In genomic region chr5:137186759-137187461, GRCh38 we compare ENCODE assay signal across 12 cellular contexts.
DNase-seq lines count a peak whose midpoint lies in the region; ATAC-seq, FAIRE-seq and TF ChIP-seq lines count a peak whose summit lies in the region.
"Had no signal": no experiment of that assay in that cellular context is flagged by ENCODE, and none has a peak within 500 bp of the region (broad histone marks: within the 10 kb centered on the region; RNA-seq: fewer than 3 reads in every experiment).

No MANE protein-coding gene starts in this region.

- peak; percentile 82 for DNase-seq in GM04504 (ENCODE audit: low read depth)
- peak; percentile 91 for DNase-seq in astrocyte (ENCODE audit: low read depth)
- peak; percentile 26 for DNase-seq in left ventricle myocardium inferior
- DNase-seq in smooth muscle cell (lab: John Stamatoyannopoulos, UW; ENCODE audit: unreplicated experiment) = no peak
- no peak for DNase-seq in NCI-H1436 (lab: John Stamatoyannopoulos, UW)
- no peak for DNase-seq in amygdala (lab: John Stamatoyannopoulos, UW)
- DNase-seq: activated CD8-positive, alpha-beta memory T cell treated with anti-CD3 and anti-CD28 coated beads, Interleukin-2, amount 50 U/mL, for 4 hours; NCI-H446 treated with DMSO at 0.1 percent for 48 hours; stimulated activated CD4-positive, alpha-beta T cell treated with anti-CD3 and anti-CD28 coated beads, Interleukin-2, amount 100 ng/mL, for 24 hours had no signal

- H3K9ac ChIP-seq in astrocyte (ENCODE audit: low read length) (no peak overlapping the region), smooth muscle cell (ENCODE audit: low read depth) (no peak overlapping the region)

- H3K4me1 ChIP-seq in astrocyte (ENCODE audit: insufficient read depth, low read length) (peaks cover 18% of the 10 kb centered on the region), left ventricle myocardium inferior (no peaks in the 10 kb centered on the region), smooth muscle cell (ENCODE audit: low read depth) (peaks cover 12% of the 10 kb centered on the region)

- H3K79me2 ChIP-seq in astrocyte (ENCODE audit: insufficient read depth, low read length) = no peaks in the 10 kb centered on the region
- H3K79me2 ChIP-seq in smooth muscle cell (ENCODE audit: low read depth) = no peaks in the 10 kb centered on the region

- H3K36me3 ChIP-seq in astrocyte (ENCODE audit: insufficient read depth, low read length) (no peaks in the 10 kb centered on the region), left ventricle myocardium inferior (no peaks in the 10 kb centered on the region), smooth muscle cell (ENCODE audit: low read depth) (no peaks in the 10 kb centered on the region)

- no peak overlapping the region for H2AFZ ChIP-seq in astrocyte (ENCODE audit: low read depth, low read length)
- H2AFZ ChIP-seq in smooth muscle cell (ENCODE audit: low read depth) = no peak overlapping the region

- H3F3A ChIP-seq in smooth muscle cell (ENCODE audit: low read depth) = peaks cover 8% of the 10 kb centered on the region

- H3K4me1 Mint-ChIP-seq in astrocyte (ENCODE audit: low read depth, unreplicated experiment) = peaks cover 25% of the 10 kb centered on the region

- no peak overlapping the region for H3K4me3 Mint-ChIP-seq in astrocyte (ENCODE audit: unreplicated experiment)

- H3K9me3 ChIP-seq in astrocyte (ENCODE audit: insufficient read depth, low read depth, low read length) (no peaks in the 10 kb centered on the region), left ventricle myocardium inferior (replicated peaks) (no peaks in the 10 kb centered on the region), smooth muscle cell (replicated peaks; ENCODE audit: low read depth) (no peaks in the 10 kb centered on the region)

- WGBS in smooth muscle cell (ENCODE audit: low lambda C conversion rate) = 38% methylated on average over 5 of the region's 5 CpGs

- peak overlapping the region; percentile 39 for H3K27ac ChIP-seq in astrocyte (ENCODE audit: low read depth, low read length)
- peak overlapping the region; percentile 27 for H3K27ac ChIP-seq in left ventricle myocardium inferior (replicated peaks)
- peak overlapping the region; percentile 77 for H3K27ac ChIP-seq in smooth muscle cell (ENCODE audit: low read depth)

- no peaks in the 10 kb centered on the region for H3K9me3 Mint-ChIP-seq in astrocyte (ENCODE audit: unreplicated experiment)

- H3K36me3 Mint-ChIP-seq in astrocyte (ENCODE audit: low read depth, unreplicated experiment) = no peaks in the 10 kb centered on the region

- peaks cover 12% of the 10 kb centered on the region for H3K27me3 Mint-ChIP-seq in astrocyte (ENCODE audit: low read depth, unreplicated experiment)

- H3K27me3 ChIP-seq in astrocyte (ENCODE audit: insufficient read depth, low read length) (no peaks in the 10 kb centered on the region), left ventricle myocardium inferior (ENCODE audit: low read depth) (peaks cover 10% of the 10 kb centered on the region), smooth muscle cell (ENCODE audit: low read depth) (no peaks in the 10 kb centered on the region)

- no peak for TF ChIP-seq CTCF in astrocyte (IDR thresholded peaks at IDR 0.05; ENCODE audit: insufficient read depth, low read depth, low read length)
- no peak for TF ChIP-seq CTCF in left ventricle myocardium inferior (IDR thresholded peaks at IDR 0.05; ENCODE audit: borderline replicate concordance)
- TF ChIP-seq CTCF in smooth muscle cell (IDR thresholded peaks at IDR 0.05; ENCODE audit: borderline replicate concordance, insufficient read depth, poor library complexity, severe bottlenecking) = no peak

- H4K20me1 ChIP-seq in astrocyte (ENCODE audit: insufficient read depth, low read length) = peaks cover 24% of the 10 kb centered on the region
- no peaks in the 10 kb centered on the region for H4K20me1 ChIP-seq in smooth muscle cell (ENCODE audit: low read depth)

- intact Hi-C loops in left ventricle myocardium inferior (cut with micrococcal nuclease) = no loop called here

- peak overlapping the region; percentile 60 for H3K27ac Mint-ChIP-seq in astrocyte (ENCODE audit: unreplicated experiment)

- ATAC-seq in GM21825 (IDR thresholded peaks at IDR 0.05; ENCODE audit: unreplicated experiment) = no peak
- ATAC-seq in GM21786 (IDR thresholded peaks at IDR 0.05; ENCODE audit: unreplicated experiment) = no peak

- FAIRE-seq in astrocyte (lab: Jason Lieb, UNC) = peak; percentile 65
- FAIRE-seq: keratinocyte had no signal

- H3K4me2 ChIP-seq in astrocyte (ENCODE audit: low read length) (peak overlapping the region; percentile 45), smooth muscle cell (peak overlapping the region; percentile 53)

- no peak overlapping the region for H3K4me3 ChIP-seq in astrocyte (ENCODE audit: insufficient read depth, low read depth, low read length)
- H3K4me3 ChIP-seq in left ventricle myocardium inferior = no peak overlapping the region
- H3K4me3 ChIP-seq in smooth muscle cell = no peak overlapping the region

Comparison
In these comparisons a context has a peak if more than half of its experiments do, and no peak if none do; other contexts are left out.
1. DNase-seq: peak in GM04504 (single experiment), astrocyte (single experiment) and left ventricle myocardium inferior (single experiment); none in smooth muscle cell (single experiment), NCI-H1436 (single experiment) and amygdala (0 of 56).
2. H3K27ac ChIP-seq: peak in every context shown above with its lines; median percentile 77 in smooth muscle cell; 39 in astrocyte; 27 in left ventricle myocardium inferior.